ENCODE assay signal across 1 cellular context in the genomic region with DNA sequence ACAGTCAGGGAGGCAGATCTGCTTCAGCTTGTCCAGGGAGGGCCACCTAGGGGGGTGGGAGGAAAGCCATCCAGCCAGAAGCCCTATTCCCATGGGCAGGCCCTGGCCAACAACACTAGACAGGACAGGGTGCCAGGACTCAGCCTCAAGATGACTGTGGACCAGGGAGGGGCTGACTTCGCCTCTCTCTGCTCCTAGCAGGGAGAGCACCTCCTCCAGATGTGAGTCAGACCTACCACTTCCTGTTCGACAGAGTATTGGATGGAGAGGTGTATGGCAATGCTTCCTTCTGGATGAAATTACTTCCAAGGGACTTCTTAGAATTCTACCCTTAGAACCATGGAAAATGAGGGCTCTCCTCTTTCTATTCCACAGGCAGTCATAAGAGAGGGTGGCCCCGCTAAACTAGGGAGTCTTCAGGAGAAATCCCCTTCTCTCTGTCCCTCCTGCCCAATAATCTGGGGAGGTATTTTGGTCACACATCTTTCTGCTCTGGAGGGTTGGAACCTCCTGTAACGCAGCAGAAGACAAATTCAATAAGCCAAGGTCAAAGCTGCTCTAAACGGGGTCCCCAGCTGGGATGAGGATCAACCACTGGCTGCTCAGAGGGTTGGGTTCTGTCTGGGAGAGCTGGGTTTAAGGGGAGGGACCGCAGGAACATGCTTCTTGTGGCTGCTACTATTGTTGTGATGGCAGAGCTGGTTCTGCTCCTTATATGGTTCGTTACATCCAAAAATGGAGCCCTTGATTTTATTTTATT.
TF ChIP-seq lines count a peak whose summit lies in the region.

No MANE protein-coding gene starts in this region.

TF ChIP-seq in HCT116, 20 proteins besides CTCF, POLR2A, EP300 and RAD21 (continued from another document):
- TF ChIP-seq FOSL1 (IDR thresholded peaks at IDR 0.05; ENCODE audit: low read depth) (no peak), SIN3A (IDR thresholded peaks at IDR 0.05; ENCODE audit: low read depth) (no peak), POLR2AphosphoS5 (IDR thresholded peaks at IDR 0.05; ENCODE audit: low read depth, low read length) (no peak), JUND (IDR thresholded peaks at IDR 0.05) (no peak)
